ENCODE assay signal across 11 cellular contexts in the genomic region with DNA sequence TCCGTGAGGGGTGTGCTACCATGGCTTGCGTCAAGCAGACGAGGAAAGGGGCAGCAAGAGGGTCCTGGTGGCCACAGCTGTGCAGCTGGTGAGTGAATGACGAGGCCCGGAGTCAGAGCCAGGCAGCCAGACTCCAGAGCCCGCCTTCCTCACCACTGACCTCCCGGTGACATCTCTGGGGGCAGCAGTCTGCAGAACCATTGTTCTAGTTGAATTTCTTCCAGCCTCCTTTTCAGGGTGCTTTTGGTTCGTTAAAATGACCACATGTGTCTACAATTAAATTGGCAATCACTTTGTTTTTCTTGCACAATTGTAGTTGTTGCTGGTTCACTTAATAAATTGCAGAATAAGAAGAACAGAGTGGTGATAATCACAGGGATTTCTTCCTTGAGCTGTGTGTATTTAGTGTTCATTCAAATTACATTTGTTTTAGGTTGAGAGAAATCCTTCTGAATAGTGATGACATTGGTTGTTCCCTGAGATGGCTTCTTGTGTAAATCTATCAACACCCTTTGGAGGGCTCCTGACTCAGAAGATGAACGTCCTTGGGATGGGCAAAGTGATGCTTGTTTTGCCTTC.
DNase-seq lines count a peak whose midpoint lies in the region; ATAC-seq and TF ChIP-seq lines count a peak whose summit lies in the region.
"Had no signal": no experiment of that assay in that cellular context is flagged by ENCODE, and none has a peak within 500 bp of the region (broad histone marks: within the 10 kb centered on the region; RNA-seq: fewer than 3 reads in every experiment).

No MANE protein-coding gene starts in this region.

- H3K4me3 Mint-ChIP-seq in endothelial cell (ENCODE audit: unreplicated experiment) (no peak overlapping the region), memory B cell (no peak overlapping the region)
- H3K4me3 Mint-ChIP-seq: activated CD4-positive, alpha-beta T cell treated with anti-CD3 and anti-CD28 coated beads for 36 hours had no signal

- H3K9me3 ChIP-seq in upper lobe of left lung = no peaks in the 10 kb centered on the region
- H3K9me3 ChIP-seq: mucosa of descending colon had no signal

- H3K4me1 ChIP-seq in upper lobe of left lung = peaks cover 12 to 29% (median 16%) of the 10 kb centered on the region in 4 donors

- H3K36me3 Mint-ChIP-seq in endothelial cell (ENCODE audit: low read depth, unreplicated experiment) (peaks cover 19% of the 10 kb centered on the region), memory B cell (peaks cover 15% of the 10 kb centered on the region)

- H3K27me3 Mint-ChIP-seq in endothelial cell (ENCODE audit: unreplicated experiment) (peaks cover 1% of the 10 kb centered on the region), memory B cell (no peaks in the 10 kb centered on the region)
- H3K27me3 Mint-ChIP-seq: activated CD4-positive, alpha-beta T cell treated with anti-CD3 and anti-CD28 coated beads for 36 hours had no signal

- peak overlapping the region in 3 of 4 donors; percentile 10 to 33 (median 32) for H3K27ac ChIP-seq in upper lobe of left lung

- H3K36me3 ChIP-seq in upper lobe of left lung = peaks cover 0 to 8% (median 0%) of the 10 kb centered on the region in 4 donors

- peaks cover 40% of the 10 kb centered on the region for H3K4me1 Mint-ChIP-seq in endothelial cell (ENCODE audit: unreplicated experiment)
- peaks cover 18% of the 10 kb centered on the region for H3K4me1 Mint-ChIP-seq in memory B cell

- 35 to 49% methylated on average over 9 of the region's 9 CpGs for WGBS in upper lobe of left lung, 2 donors

- no peaks in the 10 kb centered on the region for H3K27me3 ChIP-seq in upper lobe of left lung

- TF ChIP-seq CTCF in endothelial cell (IDR thresholded peaks at IDR 0.05; ENCODE audit: unreplicated experiment) = no peak
- TF ChIP-seq CTCF in upper lobe of left lung (IDR thresholded peaks at IDR 0.05) = no peak

- no peak for TF ChIP-seq EP300 in upper lobe of left lung (IDR thresholded peaks at IDR 0.05)

- ATAC-seq in memory B cell (ENCODE audit: low read depth) = no peak
- ATAC-seq in upper lobe of left lung (ENCODE audit: low FRiP score in 2 of 2) = peak; percentile 47 to 81
- no peak for ATAC-seq in GM21381 (IDR thresholded peaks at IDR 0.05; ENCODE audit: unreplicated experiment)
- ATAC-seq: activated CD4-positive, alpha-beta T cell treated with anti-CD3 and anti-CD28 coated beads for 36 hours had no signal

- H3K4me3 ChIP-seq in upper lobe of left lung = no peak overlapping the region
- H3K4me3 ChIP-seq: mucosa of descending colon had no signal

- no peaks in the 10 kb centered on the region for H3K9me3 Mint-ChIP-seq in endothelial cell (ENCODE audit: unreplicated experiment)
- no peaks in the 10 kb centered on the region for H3K9me3 Mint-ChIP-seq in memory B cell

- TF ChIP-seq POLR2A in upper lobe of left lung (IDR thresholded peaks at IDR 0.05) = no peak

- DNase-seq in MV-4-11 (lab: John Stamatoyannopoulos, UW) (peak; percentile 66), endothelial cell (ENCODE audit: low spot score) (peak; percentile 9), memory B cell (ENCODE audit: low spot score in 2 of 2) (no peak), upper lobe of left lung (peak in 1 of 2 donors; percentile 39), COR-L47 (lab: John Stamatoyannopoulos, UW) (no peak)
- DNase-seq in activated naive CD4-positive, alpha-beta T cell treated with Interleukin-2 at 50 U/mL for 16 hours = no peak
- DNase-seq: activated CD4-positive, alpha-beta T cell treated with anti-CD3 and anti-CD28 coated beads for 36 hours; cerebellar nuclear complex; NK-92 treated with Interleukin-12 subunit alpha and Interleukin-12 subunit beta, amount 100 ng/mL, for 24 hours had no signal

- H3K27ac Mint-ChIP-seq in endothelial cell (ENCODE audit: unreplicated experiment) = no peak overlapping the region
- peak overlapping the region; percentile 36 for H3K27ac Mint-ChIP-seq in memory B cell
- H3K27ac Mint-ChIP-seq: activated CD4-positive, alpha-beta T cell treated with anti-CD3 and anti-CD28 coated beads for 36 hours had no signal

Comparison
In these comparisons a context has a peak if more than half of its experiments do, and no peak if none do; other contexts are left out.
1. DNase-seq: peak in MV-4-11 (single experiment) and endothelial cell (single experiment); none in memory B cell (0 of 2), activated naive CD4-positive, alpha-beta T cell treated with Interleukin-2 at 50 U/mL for 16 hours (single experiment) and COR-L47 (single experiment).
2. ATAC-seq: peak in upper lobe of left lung (2 of 2); none in memory B cell (single experiment) and GM21381 (single experiment).